In genomic region chr1:152596986-152597385, GRCh38 we compare ENCODE assay signal across 9 cellular contexts. TPM values are rescaled to one million over a fixed set of nuclear protein-coding genes. Genes with fewer than 3 reads are reported as not detected.
"Had no signal": no experiment of that assay in that cellular context is flagged by ENCODE, and none has a peak within 500 bp of the region (broad histone marks: within the 10 kb centered on the region; RNA-seq: fewer than 3 reads in every experiment).

No MANE protein-coding gene starts in this region.

- DNase-seq: IMR-90, KBM-7, KG1 had no signal

- H3K9me3 Mint-ChIP-seq: IgD-negative memory B cell had no signal

- H3K27me3 Mint-ChIP-seq: IgD-negative memory B cell had no signal

- H3K4me3 Mint-ChIP-seq: IgD-negative memory B cell had no signal

- ATAC-seq: K562 had no signal

- H3K27ac ChIP-seq: HL-60 had no signal

- H3K36me3 Mint-ChIP-seq: IgD-negative memory B cell had no signal

- H3K4me1 Mint-ChIP-seq: IgD-negative memory B cell had no signal

- FAIRE-seq: HTR-8/SVneo, K562 had no signal

- H3K27ac Mint-ChIP-seq: IgD-negative memory B cell had no signal

- H3K4me3 ChIP-seq: K562 had no signal

RNA-seq across cellular contexts. Expression of gene LCE3C, which starts 3.0 kb away (rescaled TPM):
- total RNA-seq: HT-29, HT1080, IMR-90, K562 had no signal
- polyA plus RNA-seq: IgD-negative memory B cell, IMR-90, K562 had no signal

RNA-seq across cellular contexts. Expression of gene LCE3B, which starts 16.6 kb away (rescaled TPM):
- total RNA-seq: HT-29, HT1080, IMR-90, K562 had no signal
- polyA plus RNA-seq: IgD-negative memory B cell, IMR-90, K562 had no signal

RNA-seq across cellular contexts. Expression of gene LCE3D, which starts 16.7 kb away (rescaled TPM):
- total RNA-seq: HT-29, HT1080, IMR-90, K562 had no signal
- polyA plus RNA-seq: IgD-negative memory B cell, IMR-90, K562 had no signal

RNA-seq across cellular contexts. Expression of gene LCE3A, which starts 25.9 kb away (rescaled TPM):
- total RNA-seq: HT-29, HT1080, IMR-90, K562 had no signal
- polyA plus RNA-seq: IgD-negative memory B cell, IMR-90, K562 had no signal

RNA-seq across cellular contexts. Expression of gene LCE3E, which starts 30.4 kb away (rescaled TPM):
- total RNA-seq: HT-29, HT1080, IMR-90, K562 had no signal
- polyA plus RNA-seq: IgD-negative memory B cell, IMR-90, K562 had no signal
